Comparison of ENCODE assay signal across 8 cellular contexts in genomic region chr1:116667577-116668105, GRCh38. TPM values are rescaled to one million over a fixed set of nuclear protein-coding genes. Genes with fewer than 3 reads are reported as not detected.
A peak's percentile ranks its signal among the peaks of the same experiment; 100 is the strongest.
DNase-seq lines count a peak whose midpoint lies in the region; ATAC-seq and TF ChIP-seq lines count a peak whose summit lies in the region.

TSS of gene IGSF3 (minus strand) at chr1:116667733. CDS start at chr1:116666326, 1,407 bp downstream.

- no peak within 1 kb of the TSS for H2AFZ ChIP-seq in DND-41 (ENCODE audit: low read depth, low read length)

- peaks cover 21% of the 10 kb centered on the region for H3K4me1 ChIP-seq in DND-41 (ENCODE audit: insufficient read depth, low read length)

- peaks cover 11% of the 10 kb centered on the region for H3K27me3 ChIP-seq in DND-41 (ENCODE audit: insufficient read depth, low read length, poor library complexity)

- H3K36me3 ChIP-seq in DND-41 (ENCODE audit: insufficient read depth, low read length), result no peaks in the 10 kb centered on the region

- no peak for TF ChIP-seq CTCF in DND-41 (IDR thresholded peaks at IDR 0.05; ENCODE audit: borderline replicate concordance, extremely low read depth, low read length, poor library complexity, severe bottlenecking)

- no peaks in the 10 kb centered on the region for H3K9me3 ChIP-seq in DND-41 (ENCODE audit: insufficient read depth, low read length, severe bottlenecking)

- no peaks in the 10 kb centered on the region for H4K20me1 ChIP-seq in DND-41 (ENCODE audit: insufficient read depth, low read length)

- ATAC-seq in DND-41 (ENCODE audit: insufficient read depth, low read depth) (peak; percentile 38; the same call in 2 of the 3 replicates), HG02798 (IDR thresholded peaks at IDR 0.05; ENCODE audit: poor library complexity, unreplicated experiment) (peak; percentile 78)
- ATAC-seq in natural killer cell treated with Interleukin-12 subunit alpha and Interleukin-12 subunit beta and Interleukin-15 and Interleukin-18, amount 100 ng/mL, for 72 hours, result peak; percentile 87 to 88

- no peaks in the 10 kb centered on the region for H3K79me2 ChIP-seq in DND-41 (ENCODE audit: insufficient read depth, low read length)

- no peak within 1 kb of the TSS for H3K27ac Mint-ChIP-seq in natural killer cell treated with Interleukin-12 subunit alpha and Interleukin-12 subunit beta and Interleukin-15 and Interleukin-18, amount 100 ng/mL, for 72 hours

- no peaks in the 10 kb centered on the region for H3K36me3 Mint-ChIP-seq in natural killer cell treated with Interleukin-12 subunit alpha and Interleukin-12 subunit beta and Interleukin-15 and Interleukin-18, amount 100 ng/mL, for 72 hours

- no peaks in the 10 kb centered on the region for H3K4me1 Mint-ChIP-seq in natural killer cell treated with Interleukin-12 subunit alpha and Interleukin-12 subunit beta and Interleukin-15 and Interleukin-18, amount 100 ng/mL, for 72 hours (ENCODE audit: low read depth in 2 of 2)

- H3K4me3 ChIP-seq in DND-41 (ENCODE audit: low read depth in 1 of 2, low read length in 2 of 2), result no peak within 1 kb of the TSS

- H3K4me3 Mint-ChIP-seq in natural killer cell treated with Interleukin-12 subunit alpha and Interleukin-12 subunit beta and Interleukin-15 and Interleukin-18, amount 100 ng/mL, for 72 hours, result peak within 1 kb of the TSS; percentile 70

- no peaks in the 10 kb centered on the region for H3K9me3 Mint-ChIP-seq in natural killer cell treated with Interleukin-12 subunit alpha and Interleukin-12 subunit beta and Interleukin-15 and Interleukin-18, amount 100 ng/mL, for 72 hours

- H3K27me3 Mint-ChIP-seq in natural killer cell treated with Interleukin-12 subunit alpha and Interleukin-12 subunit beta and Interleukin-15 and Interleukin-18, amount 100 ng/mL, for 72 hours, result peaks cover 37 to 61% of the 10 kb centered on the region in 2 donors

- H3K27ac ChIP-seq in DND-41 (ENCODE audit: low read length), result no peak within 1 kb of the TSS
- no peak within 1 kb of the TSS for H3K27ac ChIP-seq in temporal lobe (ENCODE audit: low read depth, low read length)

- peak; percentile 33 for DNase-seq in DND-41
- DNase-seq in NOMO-1 treated with DMSO at 0.1 percent for 48 hours (lab: John Stamatoyannopoulos, UW; ENCODE audit: unreplicated experiment), result peak; percentile 69
- DNase-seq in activated T-cell treated with anti-CD3 and anti-CD28 coated beads for 48 hours (ENCODE audit: low read depth), result peak; percentile 55
- DNase-seq in fibroblast of gingiva (ENCODE audit: low read depth), result peak; percentile 25
- peak; percentile 63 for DNase-seq in natural killer cell treated with Interleukin-12 subunit alpha and Interleukin-12 subunit beta and Interleukin-15 and Interleukin-18, amount 100 ng/mL, for 72 hours (ENCODE audit: low spot score)
- no peak for DNase-seq in NCI-H524 treated with DMSO at 0.1 percent for 48 hours (lab: John Stamatoyannopoulos, UW)

- no peak within 1 kb of the TSS for H3K4me2 ChIP-seq in DND-41 (ENCODE audit: insufficient read depth, low read length)

- H3K9ac ChIP-seq in DND-41 (ENCODE audit: low read depth, low read length), result no peak within 1 kb of the TSS

RNA-seq across cellular contexts. Expression of gene IGSF3, which starts in this region (rescaled TPM):
- under 1 TPM; 0.24 to 0.36 TPM for total RNA-seq in natural killer cell treated with Interleukin-12 subunit alpha and Interleukin-12 subunit beta and Interleukin-15 and Interleukin-18, amount 100 ng/mL, for 72 hours
- 118 TPM for total RNA-seq in temporal lobe

Comparison
In these comparisons a context has a peak if more than half of its experiments do, and no peak if none do; other contexts are left out.
1. RNA of gene IGSF3 (total RNA-seq): 118 TPM in temporal lobe (single experiment); 0.24 to 0.36 TPM in natural killer cell treated with Interleukin-12 subunit alpha and Interleukin-12 subunit beta and Interleukin-15 and Interleukin-18, amount 100 ng/mL, for 72 hours; every median in the first group is over 10 times any median in the second.
2. Peak in DNase-seq and ATAC-seq in natural killer cell treated with Interleukin-12 subunit alpha and Interleukin-12 subunit beta and Interleukin-15 and Interleukin-18, amount 100 ng/mL, for 72 hours; RNA of the gene not detected or under 1 TPM.
3. Peak in every context shown above with its lines, with median percentiles within 50 percentile points of each other: ATAC-seq.